ENCODE assay signal across 1 cellular context in genomic region chr16:66426112-66427035, GRCh38.
TF ChIP-seq lines count a peak whose summit lies in the region.

No MANE protein-coding gene starts in this region.

TF ChIP-seq in HepG2, 621 proteins besides CTCF, POLR2A, EP300 and RAD21 (continued from another document and continues in another):
- TF ChIP-seq ZNF687 (CRISPR knock-in tag; IDR thresholded peaks at IDR 0.05) (peak; percentile 79), MED1 (CRISPR knock-in tag; IDR thresholded peaks at IDR 0.05) (no peak), ZBTB42 (CRISPR knock-in tag; IDR thresholded peaks at IDR 0.05) (no peak), ZFP62 (CRISPR knock-in tag; IDR thresholded peaks at IDR 0.05) (no peak), ZNF784 (CRISPR knock-in tag; IDR thresholded peaks at IDR 0.05; ENCODE audit: borderline replicate concordance) (peak; percentile 63; the same call in 1 of the 2 replicates), PAXIP1 (CRISPR knock-in tag; conservative IDR thresholded peaks at IDR 0.05) (no peak), DPF2 (CRISPR knock-in tag; IDR thresholded peaks at IDR 0.05; ENCODE audit: borderline replicate concordance, low read depth) (no peak), ATF1 (CRISPR knock-in tag; IDR thresholded peaks at IDR 0.05) (no peak), LRRFIP1 (CRISPR knock-in tag; conservative IDR thresholded peaks at IDR 0.05) (no peak), ZFX (CRISPR knock-in tag; IDR thresholded peaks at IDR 0.05; ENCODE audit: low read depth) (peak; percentile 55; the same call in 1 of the 2 replicates), PITX1 (CRISPR knock-in tag; IDR thresholded peaks at IDR 0.05) (0 out of 2 replicates have a peak, but pooled peaks have one; percentile 27), ATAD3A (CRISPR knock-in tag; IDR thresholded peaks at IDR 0.05) (0 out of 2 replicates have a peak, but pooled peaks have one; percentile 52), KLF12 (CRISPR knock-in tag; IDR thresholded peaks at IDR 0.05; ENCODE audit: borderline replicate concordance) (no peak), TAF1 (CRISPR knock-in tag; IDR thresholded peaks at IDR 0.05) (no peak; the same call in 1 of the 2 replicates), HNF1A (IDR thresholded peaks at IDR 0.05; ENCODE audit: low read depth) (no peak), HNF1A (CRISPR knock-in tag; IDR thresholded peaks at IDR 0.05; ENCODE audit: borderline replicate concordance) (0 out of 2 replicates have a peak, but pooled peaks have one; percentile 17), CEBPG (CRISPR knock-in tag; IDR thresholded peaks at IDR 0.05) (no peak), CREB1 (IDR thresholded peaks at IDR 0.05) (no peak), CREB1 (CRISPR knock-in tag; IDR thresholded peaks at IDR 0.05) (no peak), ERF (CRISPR knock-in tag; IDR thresholded peaks at IDR 0.05) (0 out of 2 replicates have a peak, but pooled peaks have one; percentile 1), ZSCAN25 (CRISPR knock-in tag; IDR thresholded peaks at IDR 0.05) (peak; percentile 72; the same call in 1 of the 2 replicates), POLR2AphosphoS2 (IDR thresholded peaks at IDR 0.05; ENCODE audit: low read depth, low read length) (no peak), ZNF546 (CRISPR knock-in tag; conservative IDR thresholded peaks at IDR 0.05) (no peak), STAT6 (CRISPR knock-in tag; IDR thresholded peaks at IDR 0.05; ENCODE audit: borderline replicate concordance) (no peak), EZH2 (conservative IDR thresholded peaks at IDR 0.05; ENCODE audit: low read depth, low read length) (peak; percentile 98), PCBP1 (IDR thresholded peaks at IDR 0.05; ENCODE audit: borderline replicate concordance, low read depth, low read length) (0 out of 2 replicates have a peak, but pooled peaks have one; percentile 47), BRF2 (CRISPR knock-in tag; IDR thresholded peaks at IDR 0.05) (no peak), ZFYVE20 (CRISPR knock-in tag; IDR thresholded peaks at IDR 0.05; ENCODE audit: borderline replicate concordance, low read depth) (no peak), PATZ1 (CRISPR knock-in tag; IDR thresholded peaks at IDR 0.05) (0 out of 2 replicates have a peak, but pooled peaks have one; percentile 30), ELK4 (CRISPR knock-in tag; IDR thresholded peaks at IDR 0.05; ENCODE audit: borderline replicate concordance) (no peak), ZNF674 (CRISPR knock-in tag; IDR thresholded peaks at IDR 0.05; ENCODE audit: low read depth) (no peak), YEATS2 (CRISPR knock-in tag; IDR thresholded peaks at IDR 0.05; ENCODE audit: borderline replicate concordance) (no peak), ZNF772 (CRISPR knock-in tag; IDR thresholded peaks at IDR 0.05) (no peak)
